ENCODE assay signal across 2 cellular contexts in genomic region chr2:47187124-47187523, GRCh38.
TF ChIP-seq lines count a peak whose summit lies in the region.

No MANE protein-coding gene starts in this region.

TF ChIP-seq in GM23338, 12 proteins besides CTCF, POLR2A, EP300 and RAD21:
- no peak for TF ChIP-seq EZH2phosphoT487 (IDR thresholded peaks at IDR 0.05; ENCODE audit: unreplicated experiment)
- no peak for TF ChIP-seq ZNF331 (CRISPR knock-in tag; IDR thresholded peaks at IDR 0.05; ENCODE audit: low read depth)
- TF ChIP-seq POLR2AphosphoS5 (IDR thresholded peaks at IDR 0.05; ENCODE audit: low read depth): no peak
- TF ChIP-seq ETS1 (IDR thresholded peaks at IDR 0.05): no peak
- TF ChIP-seq, protein P1, sequence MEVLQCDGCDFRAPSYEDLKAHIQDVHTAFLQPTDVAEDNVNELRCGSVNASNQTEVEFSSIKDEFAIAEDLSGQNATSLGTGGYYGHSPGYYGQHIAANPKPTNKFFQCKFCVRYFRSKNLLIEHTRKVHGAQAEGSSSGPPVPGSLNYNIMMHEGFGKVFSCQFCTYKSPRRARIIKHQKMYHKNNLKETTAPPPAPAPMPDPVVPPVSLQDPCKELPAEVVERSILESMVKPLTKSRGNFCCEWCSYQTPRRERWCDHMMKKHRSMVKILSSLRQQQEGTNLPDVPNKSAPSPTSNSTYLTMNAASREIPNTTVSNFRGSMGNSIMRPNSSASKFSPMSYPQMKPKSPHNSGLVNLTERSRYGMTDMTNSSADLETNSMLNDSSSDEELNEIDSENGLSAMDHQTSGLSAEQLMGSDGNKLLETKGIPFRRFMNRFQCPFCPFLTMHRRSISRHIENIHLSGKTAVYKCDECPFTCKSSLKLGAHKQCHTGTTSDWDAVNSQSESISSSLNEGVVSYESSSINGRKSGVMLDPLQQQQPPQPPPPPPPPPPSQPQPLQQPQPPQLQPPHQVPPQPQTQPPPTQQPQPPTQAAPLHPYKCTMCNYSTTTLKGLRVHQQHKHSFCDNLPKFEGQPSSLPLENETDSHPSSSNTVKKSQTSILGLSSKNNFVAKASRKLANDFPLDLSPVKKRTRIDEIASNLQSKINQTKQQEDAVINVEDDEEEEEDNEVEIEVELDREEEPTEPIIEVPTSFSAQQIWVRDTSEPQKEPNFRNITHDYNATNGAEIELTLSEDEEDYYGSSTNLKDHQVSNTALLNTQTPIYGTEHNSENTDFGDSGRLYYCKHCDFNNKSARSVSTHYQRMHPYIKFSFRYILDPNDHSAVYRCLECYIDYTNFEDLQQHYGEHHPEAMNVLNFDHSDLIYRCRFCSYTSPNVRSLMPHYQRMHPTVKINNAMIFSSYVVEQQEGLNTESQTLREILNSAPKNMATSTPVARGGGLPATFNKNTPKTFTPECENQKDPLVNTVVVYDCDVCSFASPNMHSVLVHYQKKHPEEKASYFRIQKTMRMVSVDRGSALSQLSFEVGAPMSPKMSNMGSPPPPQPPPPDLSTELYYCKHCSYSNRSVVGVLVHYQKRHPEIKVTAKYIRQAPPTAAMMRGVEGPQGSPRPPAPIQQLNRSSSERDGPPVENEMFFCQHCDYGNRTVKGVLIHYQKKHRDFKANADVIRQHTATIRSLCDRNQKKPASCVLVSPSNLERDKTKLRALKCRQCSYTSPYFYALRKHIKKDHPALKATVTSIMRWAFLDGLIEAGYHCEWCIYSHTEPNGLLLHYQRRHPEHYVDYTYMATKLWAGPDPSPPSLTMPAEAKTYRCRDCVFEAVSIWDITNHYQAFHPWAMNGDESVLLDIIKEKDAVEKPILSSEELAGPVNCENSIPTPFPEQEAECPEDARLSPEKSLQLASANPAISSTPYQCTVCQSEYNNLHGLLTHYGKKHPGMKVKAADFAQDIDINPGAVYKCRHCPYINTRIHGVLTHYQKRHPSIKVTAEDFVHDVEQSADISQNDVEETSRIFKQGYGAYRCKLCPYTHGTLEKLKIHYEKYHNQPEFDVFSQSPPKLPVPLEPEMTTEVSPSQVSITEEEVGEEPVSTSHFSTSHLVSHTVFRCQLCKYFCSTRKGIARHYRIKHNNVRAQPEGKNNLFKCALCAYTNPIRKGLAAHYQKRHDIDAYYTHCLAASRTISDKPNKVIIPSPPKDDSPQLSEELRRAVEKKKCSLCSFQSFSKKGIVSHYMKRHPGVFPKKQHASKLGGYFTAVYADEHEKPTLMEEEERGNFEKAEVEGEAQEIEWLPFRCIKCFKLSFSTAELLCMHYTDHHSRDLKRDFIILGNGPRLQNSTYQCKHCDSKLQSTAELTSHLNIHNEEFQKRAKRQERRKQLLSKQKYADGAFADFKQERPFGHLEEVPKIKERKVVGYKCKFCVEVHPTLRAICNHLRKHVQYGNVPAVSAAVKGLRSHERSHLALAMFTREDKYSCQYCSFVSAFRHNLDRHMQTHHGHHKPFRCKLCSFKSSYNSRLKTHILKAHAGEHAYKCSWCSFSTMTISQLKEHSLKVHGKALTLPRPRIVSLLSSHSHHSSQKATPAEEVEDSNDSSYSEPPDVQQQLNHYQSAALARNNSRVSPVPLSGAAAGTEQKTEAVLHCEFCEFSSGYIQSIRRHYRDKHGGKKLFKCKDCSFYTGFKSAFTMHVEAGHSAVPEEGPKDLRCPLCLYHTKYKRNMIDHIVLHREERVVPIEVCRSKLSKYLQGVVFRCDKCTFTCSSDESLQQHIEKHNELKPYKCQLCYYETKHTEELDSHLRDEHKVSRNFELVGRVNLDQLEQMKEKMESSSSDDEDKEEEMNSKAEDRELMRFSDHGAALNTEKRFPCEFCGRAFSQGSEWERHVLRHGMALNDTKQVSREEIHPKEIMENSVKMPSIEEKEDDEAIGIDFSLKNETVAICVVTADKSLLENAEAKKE (CRISPR knock-in tag; IDR thresholded peaks at IDR 0.05): no peak
- no peak for TF ChIP-seq EZH2 (IDR thresholded peaks at IDR 0.05; ENCODE audit: low read depth, unreplicated experiment)
- TF ChIP-seq, protein P2, sequence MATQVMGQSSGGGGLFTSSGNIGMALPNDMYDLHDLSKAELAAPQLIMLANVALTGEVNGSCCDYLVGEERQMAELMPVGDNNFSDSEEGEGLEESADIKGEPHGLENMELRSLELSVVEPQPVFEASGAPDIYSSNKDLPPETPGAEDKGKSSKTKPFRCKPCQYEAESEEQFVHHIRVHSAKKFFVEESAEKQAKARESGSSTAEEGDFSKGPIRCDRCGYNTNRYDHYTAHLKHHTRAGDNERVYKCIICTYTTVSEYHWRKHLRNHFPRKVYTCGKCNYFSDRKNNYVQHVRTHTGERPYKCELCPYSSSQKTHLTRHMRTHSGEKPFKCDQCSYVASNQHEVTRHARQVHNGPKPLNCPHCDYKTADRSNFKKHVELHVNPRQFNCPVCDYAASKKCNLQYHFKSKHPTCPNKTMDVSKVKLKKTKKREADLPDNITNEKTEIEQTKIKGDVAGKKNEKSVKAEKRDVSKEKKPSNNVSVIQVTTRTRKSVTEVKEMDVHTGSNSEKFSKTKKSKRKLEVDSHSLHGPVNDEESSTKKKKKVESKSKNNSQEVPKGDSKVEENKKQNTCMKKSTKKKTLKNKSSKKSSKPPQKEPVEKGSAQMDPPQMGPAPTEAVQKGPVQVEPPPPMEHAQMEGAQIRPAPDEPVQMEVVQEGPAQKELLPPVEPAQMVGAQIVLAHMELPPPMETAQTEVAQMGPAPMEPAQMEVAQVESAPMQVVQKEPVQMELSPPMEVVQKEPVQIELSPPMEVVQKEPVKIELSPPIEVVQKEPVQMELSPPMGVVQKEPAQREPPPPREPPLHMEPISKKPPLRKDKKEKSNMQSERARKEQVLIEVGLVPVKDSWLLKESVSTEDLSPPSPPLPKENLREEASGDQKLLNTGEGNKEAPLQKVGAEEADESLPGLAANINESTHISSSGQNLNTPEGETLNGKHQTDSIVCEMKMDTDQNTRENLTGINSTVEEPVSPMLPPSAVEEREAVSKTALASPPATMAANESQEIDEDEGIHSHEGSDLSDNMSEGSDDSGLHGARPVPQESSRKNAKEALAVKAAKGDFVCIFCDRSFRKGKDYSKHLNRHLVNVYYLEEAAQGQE (IDR thresholded peaks at IDR 0.05; ENCODE audit: unreplicated experiment): no peak
- TF ChIP-seq STAT1 (IDR thresholded peaks at IDR 0.05; ENCODE audit: unreplicated experiment): no peak
- TF ChIP-seq ZNF114 (CRISPR knock-in tag; IDR thresholded peaks at IDR 0.05): no peak
- TF ChIP-seq JUNB (IDR thresholded peaks at IDR 0.05; ENCODE audit: unreplicated experiment): no peak
- no peak for TF ChIP-seq NANOG (IDR thresholded peaks at IDR 0.05; ENCODE audit: borderline replicate concordance)

TF ChIP-seq in H1, 55 proteins besides CTCF, POLR2A, EP300 and RAD21:
- TF ChIP-seq USF2 (IDR thresholded peaks at IDR 0.05; ENCODE audit: low read length) (0 out of 2 replicates have a peak, but pooled peaks have one; percentile 10), BCL11A (IDR thresholded peaks at IDR 0.05; ENCODE audit: low read depth in 2 of 2, low read length in 2 of 2) (no peak), BACH1 (IDR thresholded peaks at IDR 0.05; ENCODE audit: low read length) (no peak), JUND (IDR thresholded peaks at IDR 0.05; ENCODE audit: low read length) (no peak)
TF ChIP-seq in H1: peak in this region for 1.
